1 cellular context compared by ENCODE assay signal in the genomic region with DNA sequence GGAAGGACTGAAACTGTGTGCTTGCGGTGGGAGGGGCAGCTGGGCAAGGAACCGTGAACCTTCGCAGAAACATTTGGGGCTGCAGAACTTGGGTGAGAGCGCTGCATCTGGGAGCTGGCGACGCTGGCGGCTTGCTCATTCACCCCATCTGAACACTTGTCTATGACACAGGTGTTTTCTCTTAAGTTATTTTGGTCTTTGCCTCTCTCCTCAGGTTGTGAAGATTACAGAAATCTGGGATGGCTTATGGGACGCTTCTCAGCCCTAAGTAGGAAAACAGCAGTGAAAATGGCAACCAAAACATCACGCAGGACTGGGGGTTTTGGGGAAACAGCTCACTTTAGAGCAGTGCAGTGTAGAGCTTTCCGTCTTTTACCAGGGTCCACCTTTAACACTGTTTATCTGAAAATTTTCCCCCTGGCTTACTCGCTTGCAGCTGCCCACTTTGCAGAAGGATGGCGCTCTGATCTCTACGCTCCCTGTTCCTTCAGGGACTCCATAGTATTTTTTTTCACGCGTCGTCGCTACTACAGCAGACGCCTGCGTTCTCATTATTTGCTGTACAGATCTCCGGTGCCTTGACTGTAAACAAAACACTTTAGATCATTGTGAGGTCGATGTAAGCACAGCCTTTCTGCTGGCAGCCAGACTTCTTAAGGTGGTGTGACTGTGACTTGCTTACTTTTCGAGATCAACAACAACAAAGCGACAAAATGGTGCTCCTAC.
TF ChIP-seq lines count a peak whose summit lies in the region.

No MANE protein-coding gene starts in this region.

TF ChIP-seq in IMR-90, 13 proteins besides CTCF, POLR2A, EP300 and RAD21 (continued from another document):
- TF ChIP-seq, protein P1, sequence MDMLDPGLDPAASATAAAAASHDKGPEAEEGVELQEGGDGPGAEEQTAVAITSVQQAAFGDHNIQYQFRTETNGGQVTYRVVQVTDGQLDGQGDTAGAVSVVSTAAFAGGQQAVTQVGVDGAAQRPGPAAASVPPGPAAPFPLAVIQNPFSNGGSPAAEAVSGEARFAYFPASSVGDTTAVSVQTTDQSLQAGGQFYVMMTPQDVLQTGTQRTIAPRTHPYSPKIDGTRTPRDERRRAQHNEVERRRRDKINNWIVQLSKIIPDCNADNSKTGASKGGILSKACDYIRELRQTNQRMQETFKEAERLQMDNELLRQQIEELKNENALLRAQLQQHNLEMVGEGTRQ (IDR thresholded peaks at IDR 0.05; ENCODE audit: low read depth, low read length) = no peak
- TF ChIP-seq FOS (IDR thresholded peaks at IDR 0.05; ENCODE audit: low read depth, low read length) (no peak), CEBPB (IDR thresholded peaks at IDR 0.05; ENCODE audit: low read depth, low read length) (no peak), CHD1 (IDR thresholded peaks at IDR 0.05; ENCODE audit: low read depth, low read length) (no peak), NFE2L2 (IDR thresholded peaks at IDR 0.05; ENCODE audit: low read depth, low read length) (no peak)
- TF ChIP-seq, protein P2, sequence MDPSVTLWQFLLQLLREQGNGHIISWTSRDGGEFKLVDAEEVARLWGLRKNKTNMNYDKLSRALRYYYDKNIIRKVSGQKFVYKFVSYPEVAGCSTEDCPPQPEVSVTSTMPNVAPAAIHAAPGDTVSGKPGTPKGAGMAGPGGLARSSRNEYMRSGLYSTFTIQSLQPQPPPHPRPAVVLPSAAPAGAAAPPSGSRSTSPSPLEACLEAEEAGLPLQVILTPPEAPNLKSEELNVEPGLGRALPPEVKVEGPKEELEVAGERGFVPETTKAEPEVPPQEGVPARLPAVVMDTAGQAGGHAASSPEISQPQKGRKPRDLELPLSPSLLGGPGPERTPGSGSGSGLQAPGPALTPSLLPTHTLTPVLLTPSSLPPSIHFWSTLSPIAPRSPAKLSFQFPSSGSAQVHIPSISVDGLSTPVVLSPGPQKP (IDR thresholded peaks at IDR 0.05; ENCODE audit: borderline replicate concordance, low read depth, low read length) = no peak
